In the genomic region with DNA sequence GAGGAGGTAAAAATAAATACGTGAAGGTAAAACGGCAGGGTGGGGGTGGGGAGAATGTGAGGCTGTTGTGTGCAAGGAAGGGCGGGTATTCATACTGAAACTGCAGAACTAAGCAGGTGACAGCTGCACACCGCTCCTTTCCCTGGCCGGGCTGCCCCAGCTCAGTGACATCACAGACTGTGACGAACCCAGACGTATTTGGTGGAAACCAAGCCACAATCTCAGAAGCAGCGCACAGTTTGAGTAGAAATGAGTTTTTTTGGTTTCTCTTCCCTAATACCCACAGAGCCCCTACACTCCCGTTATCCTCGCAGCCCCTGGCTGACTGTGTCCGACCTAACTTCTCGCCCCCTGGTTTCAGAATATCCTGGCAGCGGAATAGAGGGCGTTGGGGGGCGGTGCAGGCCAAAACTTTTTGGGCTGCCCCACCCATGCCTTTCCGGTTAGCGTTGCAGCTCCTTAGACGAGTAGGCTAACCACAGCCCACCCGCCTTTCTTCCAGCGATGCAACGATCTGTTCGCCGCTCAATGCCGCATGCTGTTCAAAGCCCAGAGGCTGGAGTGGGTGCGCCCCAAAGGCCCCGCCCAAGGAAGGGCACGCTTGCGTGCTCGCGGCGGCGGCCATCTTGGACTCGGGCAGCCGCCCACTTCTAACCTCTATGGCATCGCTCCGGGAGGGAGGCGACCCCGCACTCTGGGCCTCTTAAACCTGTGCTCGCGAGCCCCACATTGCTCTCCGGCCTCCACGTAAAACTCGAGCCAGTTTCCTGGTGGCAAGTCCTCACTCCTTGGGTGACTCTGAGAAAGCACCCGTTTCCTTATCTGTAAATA, we compare ENCODE assay signal across 1 cellular context.
TF ChIP-seq lines count a peak whose summit lies in the region.

No MANE protein-coding gene starts in this region.

TF ChIP-seq in H1, 55 proteins besides CTCF, POLR2A, EP300 and RAD21:
- peak; percentile 50; the same call in 1 of the 2 replicates for TF ChIP-seq TBP (IDR thresholded peaks at IDR 0.05; ENCODE audit: low read depth, low read length)
- TF ChIP-seq ZNF274 (IDR thresholded peaks at IDR 0.05; ENCODE audit: borderline replicate concordance, extremely low read depth, low read length) = no peak
- no peak for TF ChIP-seq SIRT6 (IDR thresholded peaks at IDR 0.05; ENCODE audit: low read length)
- no peak for TF ChIP-seq RFX5 (IDR thresholded peaks at IDR 0.05; ENCODE audit: borderline replicate concordance, low read depth, low read length)
- no peak for TF ChIP-seq EZH2 (IDR thresholded peaks at IDR 0.05; ENCODE audit: low read depth, low read length, severe bottlenecking)
- peak; percentile 63; the same call in 1 of the 2 replicates for TF ChIP-seq RBBP5 (IDR thresholded peaks at IDR 0.05; ENCODE audit: borderline replicate concordance, low read depth, low read length)
- peak; percentile 67 for TF ChIP-seq TAF1 (IDR thresholded peaks at IDR 0.05; ENCODE audit: low read depth, low read length)
- TF ChIP-seq KDM4A (IDR thresholded peaks at IDR 0.05; ENCODE audit: low read depth, low read length, severe bottlenecking) = peak; percentile 63
- peak; percentile 69; the same call in 1 of the 2 replicates for TF ChIP-seq POLR2AphosphoS5 (IDR thresholded peaks at IDR 0.05; ENCODE audit: low read depth, low read length)
- TF ChIP-seq, protein P1, sequence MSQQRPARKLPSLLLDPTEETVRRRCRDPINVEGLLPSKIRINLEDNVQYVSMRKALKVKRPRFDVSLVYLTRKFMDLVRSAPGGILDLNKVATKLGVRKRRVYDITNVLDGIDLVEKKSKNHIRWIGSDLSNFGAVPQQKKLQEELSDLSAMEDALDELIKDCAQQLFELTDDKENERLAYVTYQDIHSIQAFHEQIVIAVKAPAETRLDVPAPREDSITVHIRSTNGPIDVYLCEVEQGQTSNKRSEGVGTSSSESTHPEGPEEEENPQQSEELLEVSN (IDR thresholded peaks at IDR 0.05) = peak; percentile 63
- TF ChIP-seq ASH2L (IDR thresholded peaks at IDR 0.05; ENCODE audit: low read length) = peak; percentile 72
- peak; percentile 80 for TF ChIP-seq SP1 (IDR thresholded peaks at IDR 0.05; ENCODE audit: low read depth, low read length)
- peak in 1 of 2 experiments; percentile 79; a peak in 1 of 4 replicates for TF ChIP-seq HDAC2 (IDR thresholded peaks at IDR 0.05; ENCODE audit: borderline replicate concordance in 1 of 2, low read depth in 2 of 2, low read length in 2 of 2)
- no peak for TF ChIP-seq GTF2F1 (IDR thresholded peaks at IDR 0.05; ENCODE audit: borderline replicate concordance, low read depth, low read length)
- TF ChIP-seq YY1 (IDR thresholded peaks at IDR 0.05; ENCODE audit: low read depth, low read length) = peak; percentile 99
- no peak for TF ChIP-seq CHD1 (IDR thresholded peaks at IDR 0.05; ENCODE audit: low read depth, low read length)
- TF ChIP-seq CBX8 (IDR thresholded peaks at IDR 0.05; ENCODE audit: borderline replicate concordance, low read depth, low read length) = no peak
- no peak for TF ChIP-seq RXRA (IDR thresholded peaks at IDR 0.05; ENCODE audit: insufficient read depth, low read depth, low read length)
- no peak for TF ChIP-seq TEAD4 (IDR thresholded peaks at IDR 0.05; ENCODE audit: low read depth, low read length)
- 0 out of 2 replicates have a peak, but pooled peaks have one; percentile 52 for TF ChIP-seq PHF8 (conservative IDR thresholded peaks at IDR 0.05; ENCODE audit: low read depth, low read length)
- TF ChIP-seq SIN3A (conservative IDR thresholded peaks at IDR 0.05 in 1 of 2, IDR thresholded peaks at IDR 0.05 in 1 of 2; ENCODE audit: low read depth in 1 of 2, low read length in 2 of 2) = peak in 1 of 2 experiments; percentile 48; a peak in 1 of 4 replicates
- TF ChIP-seq MAX (IDR thresholded peaks at IDR 0.05) = peak; percentile 78
- no peak for TF ChIP-seq TAF7 (optimal IDR thresholded peaks at IDR 0.05; ENCODE audit: borderline replicate concordance, low read depth, low read length)
